In genomic region chr13:112060431-112060830, GRCh38 we compare ENCODE assay signal across 23 cellular contexts. TPM values are rescaled to one million over a fixed set of nuclear protein-coding genes. Genes with fewer than 3 reads are reported as not detected.
"Had no signal": no experiment of that assay in that cellular context is flagged by ENCODE, and none has a peak within 500 bp of the region (broad histone marks: within the 10 kb centered on the region; RNA-seq: fewer than 3 reads in every experiment).

No MANE protein-coding gene starts in this region.

- H3K4me3 Mint-ChIP-seq: activated naive CD4-positive, alpha-beta T cell treated with anti-CD3 and anti-CD28 coated beads, Interleukin-2, amount 50 U/mL, for 24 hours; stimulated activated naive CD8-positive, alpha-beta T cell treated with anti-CD3 and anti-CD28 coated beads, Interleukin-15, amount 100 ng/mL, for 72 hours had no signal

- H3K27me3 ChIP-seq: ascending aorta, ovary had no signal

- H3K27ac ChIP-seq: ascending aorta, breast epithelium, coronary artery, gastroesophageal sphincter, heart right ventricle, ovary, psoas muscle, suprapubic skin, transverse colon, uterus had no signal

- DNase-seq: activated CD4-positive, alpha-beta T cell treated with anti-CD3 and anti-CD28 coated beads for 48 hours; activated CD4-positive, CD25-positive, alpha-beta regulatory T cell; heart right ventricle; left ventricle myocardium superior; ovary; psoas muscle; right cardiac atrium; stimulated activated CD4-positive, alpha-beta T cell treated with anti-CD3 and anti-CD28 coated beads, Interleukin-2, amount 100 ng/mL, for 24 hours; stimulated activated naive CD8-positive, alpha-beta T cell treated with anti-CD3 and anti-CD28 coated beads, Interleukin-15, amount 100 ng/mL, for 72 hours; transverse colon; uterus had no signal

- H3K36me3 ChIP-seq: ascending aorta, breast epithelium, gastroesophageal sphincter, heart right ventricle, ovary, suprapubic skin, transverse colon, uterus had no signal

- H3K27ac Mint-ChIP-seq: activated naive CD4-positive, alpha-beta T cell treated with anti-CD3 and anti-CD28 coated beads, Interleukin-2, amount 50 U/mL, for 24 hours; activated T-helper 2 cell treated with anti-CD3 and anti-CD28 coated beads, Interferon-gamma antibody, Interleukin-2, Interleukin-4, amounts not matched to agents 10 μg/mL and 5 μg/mL and 100 μg/mL, durations not matched to agents 14 hours and 24 hours and 36 hours; stimulated activated naive CD8-positive, alpha-beta T cell treated with anti-CD3 and anti-CD28 coated beads, Interleukin-15, amount 100 ng/mL, for 72 hours had no signal

- H3K4me1 ChIP-seq: breast epithelium, psoas muscle had no signal

- ATAC-seq: gastroesophageal sphincter; heart right ventricle; left ventricle myocardium superior; psoas muscle; right cardiac atrium; stimulated activated naive CD8-positive, alpha-beta T cell treated with anti-CD3 and anti-CD28 coated beads, Interleukin-15, amount 100 ng/mL, for 72 hours had no signal

- H3K4me3 ChIP-seq: ascending aorta, breast epithelium, coronary artery, gastroesophageal sphincter, heart right ventricle, ovary, psoas muscle, suprapubic skin, transverse colon, uterus had no signal

- H3K9me3 Mint-ChIP-seq: activated naive CD4-positive, alpha-beta T cell treated with anti-CD3 and anti-CD28 coated beads, Interleukin-2, amount 50 U/mL, for 24 hours; activated T-helper 2 cell treated with anti-CD3 and anti-CD28 coated beads, Interferon-gamma antibody, Interleukin-2, Interleukin-4, amounts not matched to agents 10 μg/mL and 5 μg/mL and 100 μg/mL, durations not matched to agents 14 hours and 24 hours and 36 hours had no signal

- H3K9me3 ChIP-seq: ascending aorta, breast epithelium, gastroesophageal sphincter, heart right ventricle, ovary, psoas muscle, suprapubic skin, transverse colon, uterus had no signal

RNA-seq across cellular contexts. Expression of gene SOX1, which starts 6.5 kb away (rescaled TPM):
- total RNA-seq: activated CD8-positive, alpha-beta memory T cell treated with anti-CD3 and anti-CD28 coated beads for 36 hours; activated T-helper 2 cell treated with anti-CD3 and anti-CD28 coated beads, Interferon-gamma antibody, Interleukin-2, Interleukin-4, amounts not matched to agents 10 μg/mL and 5 μg/mL and 100 μg/mL, durations not matched to agents 14 hours and 24 hours and 36 hours; ascending aorta; breast epithelium; heart right ventricle; left ventricle myocardium superior; mononuclear cell; ovary; psoas muscle; right cardiac atrium; skeletal muscle tissue; transverse colon; uterus had no signal
- polyA plus RNA-seq: adipose tissue, esophagus, heart right ventricle, ovary, psoas muscle, right cardiac atrium had no signal
